Comparison of ENCODE assay signal across 25 cellular contexts in genomic region chr10:13563481-13564445, GRCh38. TPM values are rescaled to one million over a fixed set of nuclear protein-coding genes. Genes with fewer than 3 reads are reported as not detected.
DNase-seq lines count a peak whose midpoint lies in the region; ATAC-seq and TF ChIP-seq lines count a peak whose summit lies in the region.
"Had no signal": no experiment of that assay in that cellular context is flagged by ENCODE, and none has a peak within 500 bp of the region (broad histone marks: within the 10 kb centered on the region; RNA-seq: fewer than 3 reads in every experiment).

No MANE protein-coding gene starts in this region.

- H3K79me1 ChIP-seq in mesenchymal stem cell (replicated peaks; ENCODE audit: low read length, poor library complexity, severe bottlenecking), result no peaks in the 10 kb centered on the region

- no peak overlapping the region for H3K9ac ChIP-seq in mesenchymal stem cell (ENCODE audit: low read length)
- H3K9ac ChIP-seq: SK-N-SH had no signal

- no peak overlapping the region for H3K23ac ChIP-seq in mesenchymal stem cell (ENCODE audit: low read length in 2 of 2)

- ATAC-seq in sciatic nerve (no peak), HG02852 (IDR thresholded peaks at IDR 0.05; ENCODE audit: unreplicated experiment) (no peak)
- ATAC-seq: effector memory CD8-positive, alpha-beta T cell; esophagus mucosa; gastrocnemius medialis; HCT116; left lung had no signal

- no peak for TF ChIP-seq CTCF in endothelial cell (IDR thresholded peaks at IDR 0.05; ENCODE audit: unreplicated experiment)

- 93% methylated on average over 11 of the region's 11 CpGs for WGBS in mesenchymal stem cell

- peaks cover 8% of the 10 kb centered on the region for H3K27me3 Mint-ChIP-seq in endothelial cell (ENCODE audit: unreplicated experiment)

- H3K27ac ChIP-seq in mesenchymal stem cell (ENCODE audit: low read length, poor library complexity, severe bottlenecking), result peak overlapping the region; percentile 50
- H3K27ac ChIP-seq: ascending aorta, coronary artery, gastrocnemius medialis, hepatocyte, left lung had no signal

- H3K4me1 ChIP-seq in mesenchymal stem cell (ENCODE audit: control insufficient read depth, insufficient read depth, low read depth, low read length), result peaks cover 8% of the 10 kb centered on the region
- H3K4me1 ChIP-seq: ascending aorta, gastrocnemius medialis had no signal

- no peak overlapping the region for H2BK15ac ChIP-seq in mesenchymal stem cell (ENCODE audit: low read depth, poor library complexity, severe bottlenecking)

- peak overlapping the region; percentile 24 for H2AK5ac ChIP-seq in mesenchymal stem cell (ENCODE audit: low read length, severe bottlenecking)

- no peaks in the 10 kb centered on the region for H3K36me3 Mint-ChIP-seq in endothelial cell (ENCODE audit: low read depth, unreplicated experiment)
- H3K36me3 Mint-ChIP-seq: activated naive CD8-positive, alpha-beta T cell treated with anti-CD3 and anti-CD28 coated beads for 36 hours; CD4-positive, CD25-positive, alpha-beta regulatory T cell had no signal

- no peaks in the 10 kb centered on the region for H3K9me3 ChIP-seq in mesenchymal stem cell (ENCODE audit: control insufficient read depth, low read length)
- H3K9me3 ChIP-seq: ascending aorta, gastrocnemius medialis, left lung, SK-N-SH had no signal

- no peak overlapping the region for H3K18ac ChIP-seq in mesenchymal stem cell (ENCODE audit: low read depth in 1 of 2, low read length in 2 of 2)

- H3K4me1 Mint-ChIP-seq in endothelial cell (ENCODE audit: unreplicated experiment), result no peaks in the 10 kb centered on the region
- H3K4me1 Mint-ChIP-seq: activated naive CD8-positive, alpha-beta T cell treated with anti-CD3 and anti-CD28 coated beads for 36 hours; CD4-positive, CD25-positive, alpha-beta regulatory T cell had no signal

- no peak overlapping the region for H3K4ac ChIP-seq in mesenchymal stem cell (ENCODE audit: low read depth in 1 of 2, low read length in 2 of 2)

- DNase-seq in DMS79 treated with DMSO at 0.1 percent for 48 hours (lab: John Stamatoyannopoulos, UW) (peak; percentile 79), M059J (ENCODE audit: low read depth) (peak; percentile 5), endothelial cell (ENCODE audit: low spot score) (no peak), mesenchymal stem cell (no peak), sciatic nerve (ENCODE audit: low spot score) (no peak), A172 (ENCODE audit: low spot score) (no peak)
- DNase-seq: activated CD4-positive, alpha-beta T cell treated with anti-CD3 and anti-CD28 coated beads for 4 hours; activated effector memory CD4-positive, alpha-beta T cell treated with anti-CD3 and anti-CD28 coated beads, Interleukin-2, amount 50 U/mL, for 16 hours; activated naive CD8-positive, alpha-beta T cell treated with anti-CD3 and anti-CD28 coated beads for 36 hours; CD4-positive, CD25-positive, alpha-beta regulatory T cell; effector memory CD8-positive, alpha-beta T cell; gastrocnemius medialis; GDM1; left lung; NCI-H2081; NCI-H774; SK-N-SH; stimulated activated naive CD4-positive, alpha-beta T cell treated with Interleukin-2 at 50 U/mL for 16 hours had no signal

- H3K36me3 ChIP-seq in mesenchymal stem cell (ENCODE audit: control insufficient read depth in 1 of 2, insufficient read depth in 2 of 2, low read depth in 1 of 2, low read length in 2 of 2), result no peaks in the 10 kb centered on the region
- H3K36me3 ChIP-seq: ascending aorta, gastrocnemius medialis, left lung had no signal

- H4K91ac ChIP-seq in mesenchymal stem cell (ENCODE audit: low read length), result no peak overlapping the region

- no peak overlapping the region for H3K4me2 ChIP-seq in mesenchymal stem cell (ENCODE audit: low read length, poor library complexity, severe bottlenecking)
- H3K4me2 ChIP-seq: hepatocyte, SK-N-SH had no signal

- peaks cover 5% of the 10 kb centered on the region for H3K9me3 Mint-ChIP-seq in endothelial cell (ENCODE audit: unreplicated experiment)
- H3K9me3 Mint-ChIP-seq: effector memory CD8-positive, alpha-beta T cell; T-helper 1 cell treated with Interleukin-12 subunit alpha and Interleukin-12 subunit beta and Interleukin-4 antibody, amounts not matched to agents 30 μg/mL and 1 μg/mL, for 36 hours had no signal

- H4K8ac ChIP-seq in mesenchymal stem cell (ENCODE audit: low read length), result no peak overlapping the region

- no peak overlapping the region for H2BK5ac ChIP-seq in mesenchymal stem cell (ENCODE audit: low read depth, low read length, poor library complexity, severe bottlenecking)

- H3K27ac Mint-ChIP-seq in endothelial cell (ENCODE audit: unreplicated experiment), result no peak overlapping the region
- H3K27ac Mint-ChIP-seq: activated naive CD8-positive, alpha-beta T cell treated with anti-CD3 and anti-CD28 coated beads for 36 hours; CD4-positive, CD25-positive, alpha-beta regulatory T cell; effector memory CD8-positive, alpha-beta T cell; T-helper 1 cell treated with Interleukin-12 subunit alpha and Interleukin-12 subunit beta and Interleukin-4 antibody, amounts not matched to agents 30 μg/mL and 1 μg/mL, for 36 hours had no signal

- H3K4me3 Mint-ChIP-seq in endothelial cell (ENCODE audit: unreplicated experiment), result peak overlapping the region; percentile 45
- H3K4me3 Mint-ChIP-seq: activated naive CD8-positive, alpha-beta T cell treated with anti-CD3 and anti-CD28 coated beads for 36 hours; CD4-positive, CD25-positive, alpha-beta regulatory T cell; effector memory CD8-positive, alpha-beta T cell; T-helper 1 cell treated with Interleukin-12 subunit alpha and Interleukin-12 subunit beta and Interleukin-4 antibody, amounts not matched to agents 30 μg/mL and 1 μg/mL, for 36 hours had no signal

- no peak overlapping the region for H3K14ac ChIP-seq in mesenchymal stem cell (ENCODE audit: low read length in 2 of 2)

- H2BK120ac ChIP-seq in mesenchymal stem cell (ENCODE audit: low read depth, low read length), result no peak overlapping the region

- no peak overlapping the region for H2AFZ ChIP-seq in mesenchymal stem cell (ENCODE audit: low read depth, low read length)
- H2AFZ ChIP-seq: hepatocyte had no signal

- H3K4me3 ChIP-seq in mesenchymal stem cell (ENCODE audit: insufficient read depth in 1 of 2, low read depth in 1 of 2, low read length in 2 of 2), result no peak overlapping the region
- H3K4me3 ChIP-seq: ascending aorta, coronary artery, gastrocnemius medialis, hepatocyte, left lung had no signal

- no peak overlapping the region for H2BK12ac ChIP-seq in mesenchymal stem cell (ENCODE audit: low read length in 2 of 2)

- intact Hi-C loops in sciatic nerve (cut with DNase I), result no loop called here

- H3K27me3 ChIP-seq in mesenchymal stem cell (ENCODE audit: control insufficient read depth in 1 of 2, insufficient read depth in 1 of 2, low read length in 2 of 2), result peaks cover 3 to 10% of the 10 kb centered on the region in 2 experiments
- H3K27me3 ChIP-seq: ascending aorta, gastrocnemius medialis, hepatocyte, left lung had no signal

RNA-seq across cellular contexts. Expression of gene PRPF18, which starts 23.0 kb away (rescaled TPM):
- total RNA-seq in M059J (2014; rRNA removed; shearing (Covaris generic)), result 15.3 and 16.7 TPM in 2 replicates
- total RNA-seq in endothelial cell (ENCODE audit: unreplicated experiment) (19.7 TPM), sciatic nerve (23.4 TPM)
- 15.6 TPM for polyA plus RNA-seq in mesenchymal stem cell (2013, experiment 1 of 2)
- polyA plus RNA-seq in mesenchymal stem cell (2013, experiment 2 of 2), result 17.1 TPM
- 48.2 and 57.8 TPM in 2 replicates for total RNA-seq in A172 (2014; rRNA removed; shearing (Covaris generic))

RNA-seq across cellular contexts. Expression of gene BEND7, which starts 34.9 kb away (rescaled TPM):
- 0.79 and 1.5 TPM in 2 replicates for total RNA-seq in M059J (2014; rRNA removed; shearing (Covaris generic))
- 53.3 TPM for total RNA-seq in endothelial cell (ENCODE audit: unreplicated experiment)
- polyA plus RNA-seq in mesenchymal stem cell (2013, experiment 1 of 2), result 2.9 TPM
- polyA plus RNA-seq in mesenchymal stem cell (2013, experiment 2 of 2), result 3.3 TPM
- 28.6 TPM for total RNA-seq in sciatic nerve
- total RNA-seq in A172 (2014; rRNA removed; shearing (Covaris generic)), result 22.0 and 44.2 TPM in 2 replicates
- total RNA-seq: activated naive CD8-positive, alpha-beta T cell treated with anti-CD3 and anti-CD28 coated beads for 36 hours had no signal
- polyA plus RNA-seq: CD4-positive, CD25-positive, alpha-beta regulatory T cell had no signal

Comparison
In these comparisons a context has a peak if more than half of its experiments do, and no peak if none do; other contexts are left out.
1. DNase-seq: peak in DMS79 treated with DMSO at 0.1 percent for 48 hours (single experiment) and M059J (single experiment); none in endothelial cell (single experiment), mesenchymal stem cell (single experiment), sciatic nerve (single experiment) and A172 (single experiment).